ENCODE assay signal across 8 cellular contexts in genomic region chr6:30507849-30508843, GRCh38. TPM values are rescaled to one million over a fixed set of nuclear protein-coding genes. Genes with fewer than 3 reads are reported as not detected.
DNase-seq lines count a peak whose midpoint lies in the region; ATAC-seq and TF ChIP-seq lines count a peak whose summit lies in the region.
"Had no signal": no experiment of that assay in that cellular context is flagged by ENCODE, and none has a peak within 500 bp of the region (broad histone marks: within the 10 kb centered on the region; RNA-seq: fewer than 3 reads in every experiment).

No MANE protein-coding gene starts in this region.

- peak; percentile 29 for DNase-seq in GM13976 (ENCODE audit: low spot score)
- no peak for DNase-seq in activated CD8-positive, alpha-beta T cell treated with anti-CD3 and anti-CD28 coated beads for 36 hours
- no peak for DNase-seq in natural killer cell treated with Interleukin-12 subunit alpha and Interleukin-12 subunit beta and Interleukin-15 and Interleukin-18, amount 100 ng/mL, for 72 hours (ENCODE audit: low spot score)
- no peak for DNase-seq in stimulated activated CD4-positive, alpha-beta T cell treated with anti-CD3 and anti-CD28 coated beads, Interleukin-1b, Interleukin-23, amount 100 ng/mL, for 48 hours
- DNase-seq: NCI-H510A had no signal

- CTCF ChIA-PET in activated CD8-positive, alpha-beta T cell treated with anti-CD3 and anti-CD28 coated beads for 36 hours (lab: Charles Lee) = interaction anchor here (1.2 to 6.4 kb wide), 8 partner anchors 8 to 34 kb away, joined by 3 to 64 read pairs (median 8); no protein-coding TSS in a partner anchor

- peaks cover 5% of the 10 kb centered on the region for H3K36me3 Mint-ChIP-seq in activated CD8-positive, alpha-beta T cell treated with anti-CD3 and anti-CD28 coated beads for 36 hours (ENCODE audit: low read depth)
- no peaks in the 10 kb centered on the region for H3K36me3 Mint-ChIP-seq in natural killer cell treated with Interleukin-12 subunit alpha and Interleukin-12 subunit beta and Interleukin-15 and Interleukin-18, amount 100 ng/mL, for 72 hours

- H3K4me3 Mint-ChIP-seq in activated CD8-positive, alpha-beta T cell treated with anti-CD3 and anti-CD28 coated beads for 36 hours = peak overlapping the region; percentile 48
- peak overlapping the region; percentile 73 for H3K4me3 Mint-ChIP-seq in natural killer cell treated with Interleukin-12 subunit alpha and Interleukin-12 subunit beta and Interleukin-15 and Interleukin-18, amount 100 ng/mL, for 72 hours

- H3K4me1 Mint-ChIP-seq in activated CD8-positive, alpha-beta T cell treated with anti-CD3 and anti-CD28 coated beads for 36 hours (ENCODE audit: low read depth) = peaks cover 55% of the 10 kb centered on the region
- H3K4me1 Mint-ChIP-seq in natural killer cell treated with Interleukin-12 subunit alpha and Interleukin-12 subunit beta and Interleukin-15 and Interleukin-18, amount 100 ng/mL, for 72 hours (ENCODE audit: low read depth in 2 of 2) = peaks cover 48 to 49% of the 10 kb centered on the region in 2 donors

- ATAC-seq in HG02981 (IDR thresholded peaks at IDR 0.05; ENCODE audit: unreplicated experiment) = peak; percentile 42
- ATAC-seq in activated CD8-positive, alpha-beta T cell treated with anti-CD3 and anti-CD28 coated beads for 36 hours = peak; percentile 27
- ATAC-seq in natural killer cell treated with Interleukin-12 subunit alpha and Interleukin-12 subunit beta and Interleukin-15 and Interleukin-18, amount 100 ng/mL, for 72 hours = peak in 1 of 2 donors; percentile 58
- ATAC-seq in HG03457 (IDR thresholded peaks at IDR 0.05; ENCODE audit: unreplicated experiment) = no peak
- ATAC-seq in GM21423 (IDR thresholded peaks at IDR 0.05; ENCODE audit: unreplicated experiment) = no peak

- no peak for TF ChIP-seq CTCF in GM13976 (IDR thresholded peaks at IDR 0.05; ENCODE audit: borderline replicate concordance, control extremely low read depth, extremely low read depth, insufficient read depth, missing control alignments)
- TF ChIP-seq CTCF in activated CD8-positive, alpha-beta T cell treated with anti-CD3 and anti-CD28 coated beads for 36 hours (IDR thresholded peaks at IDR 0.05) = no peak

- no peaks in the 10 kb centered on the region for H3K27me3 Mint-ChIP-seq in activated CD8-positive, alpha-beta T cell treated with anti-CD3 and anti-CD28 coated beads for 36 hours
- no peaks in the 10 kb centered on the region for H3K27me3 Mint-ChIP-seq in natural killer cell treated with Interleukin-12 subunit alpha and Interleukin-12 subunit beta and Interleukin-15 and Interleukin-18, amount 100 ng/mL, for 72 hours

- POLR2A ChIA-PET in activated CD8-positive, alpha-beta T cell treated with anti-CD3 and anti-CD28 coated beads for 36 hours (lab: Charles Lee) = interaction anchor here (1.5 to 14.0 kb wide), 3 partner anchors 14 to 24 kb away, joined by 6 to 251 read pairs (median 49); no protein-coding TSS in a partner anchor

- intact Hi-C loops in activated CD8-positive, alpha-beta T cell treated with anti-CD3 and anti-CD28 coated beads for 36 hours (cut with micrococcal nuclease) = no loop called here

- peaks cover 2% of the 10 kb centered on the region for H3K9me3 Mint-ChIP-seq in activated CD8-positive, alpha-beta T cell treated with anti-CD3 and anti-CD28 coated beads for 36 hours
- H3K9me3 Mint-ChIP-seq in natural killer cell treated with Interleukin-12 subunit alpha and Interleukin-12 subunit beta and Interleukin-15 and Interleukin-18, amount 100 ng/mL, for 72 hours = no peaks in the 10 kb centered on the region

- in situ Hi-C loops in GM13976 (cut with MboI; ENCODE audit: low sequenced_read_pairs, unreplicated experiment) = no loop called here

- peak overlapping the region; percentile 95 for H3K27ac Mint-ChIP-seq in activated CD8-positive, alpha-beta T cell treated with anti-CD3 and anti-CD28 coated beads for 36 hours
- peak overlapping the region; percentile 93 for H3K27ac Mint-ChIP-seq in natural killer cell treated with Interleukin-12 subunit alpha and Interleukin-12 subunit beta and Interleukin-15 and Interleukin-18, amount 100 ng/mL, for 72 hours

RNA-seq across cellular contexts. Expression of gene HLA-E, which starts 18.8 kb away (rescaled TPM):
- 100 to 1,000 TPM; 493 to 499 TPM for total RNA-seq in activated CD8-positive, alpha-beta T cell treated with anti-CD3 and anti-CD28 coated beads for 36 hours
- 100 to 1,000 TPM; 355 to 567 TPM for total RNA-seq in natural killer cell treated with Interleukin-12 subunit alpha and Interleukin-12 subunit beta and Interleukin-15 and Interleukin-18, amount 100 ng/mL, for 72 hours

RNA-seq across cellular contexts. Expression of gene GNL1, which starts 48.1 kb away (rescaled TPM):
- total RNA-seq in activated CD8-positive, alpha-beta T cell treated with anti-CD3 and anti-CD28 coated beads for 36 hours = 100 to 1,000 TPM; 107 to 122 TPM
- total RNA-seq in natural killer cell treated with Interleukin-12 subunit alpha and Interleukin-12 subunit beta and Interleukin-15 and Interleukin-18, amount 100 ng/mL, for 72 hours = 10 to 100 TPM; 59.8 to 70.5 TPM

RNA-seq across cellular contexts. Expression of gene PRR3, which starts 48.9 kb away (rescaled TPM):
- 10 to 100 TPM; 23.0 to 24.6 TPM for total RNA-seq in activated CD8-positive, alpha-beta T cell treated with anti-CD3 and anti-CD28 coated beads for 36 hours
- total RNA-seq in natural killer cell treated with Interleukin-12 subunit alpha and Interleukin-12 subunit beta and Interleukin-15 and Interleukin-18, amount 100 ng/mL, for 72 hours = 10 to 100 TPM; 13.0 to 23.8 TPM

Comparison
In these comparisons a context has a peak if more than half of its experiments do, and no peak if none do; other contexts are left out.
1. ATAC-seq: peak in HG02981 (single experiment) and activated CD8-positive, alpha-beta T cell treated with anti-CD3 and anti-CD28 coated beads for 36 hours (single experiment); none in HG03457 (single experiment) and GM21423 (single experiment).